In genomic region chr5:100746730-100747129, GRCh38 we compare ENCODE assay signal across 8 cellular contexts.
DNase-seq lines count a peak whose midpoint lies in the region; ATAC-seq and TF ChIP-seq lines count a peak whose summit lies in the region.

No MANE protein-coding gene starts in this region.

- no peaks in the 10 kb centered on the region for H3K36me3 Mint-ChIP-seq in activated B cell treated with CpG ODN at 0.5 μM for 24 hours (ENCODE audit: low read depth)

- no peaks in the 10 kb centered on the region for H3K9me3 ChIP-seq in vagina

- peaks cover 7% of the 10 kb centered on the region for H3K27me3 Mint-ChIP-seq in activated B cell treated with CpG ODN at 0.5 μM for 24 hours

- DNase-seq in GM12865 (ENCODE audit: low read depth) (peak; percentile 59), GM20000 (ENCODE audit: low spot score) (peak; percentile 20), activated B cell treated with CpG ODN at 0.5 μM for 24 hours (no peak), HPDE6-E6E7 (ENCODE audit: extremely low spot score) (no peak), vagina (ENCODE audit: extremely low spot score in 2 of 2) (no peak), AG08395 (ENCODE audit: low spot score) (no peak)
- no peak for DNase-seq in stimulated activated CD4-positive, alpha-beta T cell treated with anti-CD3 and anti-CD28 coated beads, Interleukin-1b, Interleukin-23, amount 100 ng/mL, for 48 hours

- intact Hi-C loops in activated B cell treated with CpG ODN at 0.5 μM for 24 hours (cut with micrococcal nuclease) (loop anchor here (2.0 kb wide), 1 partner anchor 16 kb away; no protein-coding TSS in a partner anchor), vagina (cut with DNase I) (no loop called here)

- H3K27me3 ChIP-seq in vagina: no peaks in the 10 kb centered on the region

- no peaks in the 10 kb centered on the region for H3K4me1 ChIP-seq in vagina

- TF ChIP-seq CTCF in GM12865 (IDR thresholded peaks at IDR 0.05; ENCODE audit: insufficient read depth, low read depth, low read length, missing control alignments): no peak
- no peak for TF ChIP-seq CTCF in GM20000 (IDR thresholded peaks at IDR 0.05; ENCODE audit: extremely low read depth, missing control alignments)
- no peak for TF ChIP-seq CTCF in activated B cell treated with CpG ODN at 0.5 μM for 24 hours (IDR thresholded peaks at IDR 0.05)
- no peak for TF ChIP-seq CTCF in vagina (IDR thresholded peaks at IDR 0.05)

- ATAC-seq in HG03175 (IDR thresholded peaks at IDR 0.05; ENCODE audit: unreplicated experiment): peak; percentile 90
- peak; percentile 49 for ATAC-seq in activated B cell treated with CpG ODN at 0.5 μM for 24 hours (ENCODE audit: low read depth)

- no peaks in the 10 kb centered on the region for H3K9me3 Mint-ChIP-seq in activated B cell treated with CpG ODN at 0.5 μM for 24 hours

- no peak for TF ChIP-seq POLR2A in vagina (IDR thresholded peaks at IDR 0.05)

- H3K4me1 Mint-ChIP-seq in activated B cell treated with CpG ODN at 0.5 μM for 24 hours: peaks cover 10% of the 10 kb centered on the region

- no peak overlapping the region for H3K27ac ChIP-seq in vagina

- H3K4me3 Mint-ChIP-seq in activated B cell treated with CpG ODN at 0.5 μM for 24 hours: peak overlapping the region; percentile 35

- POLR2A ChIA-PET in activated B cell treated with CpG ODN at 0.5 μM for 24 hours (lab: Charles Lee): interaction anchor here (0.6 kb wide), 2 partner anchors 32 to 440 kb away, joined by 3 to 4 read pairs; no protein-coding TSS in a partner anchor

- CTCF ChIA-PET in activated B cell treated with CpG ODN at 0.5 μM for 24 hours (lab: Charles Lee): no interaction called here

- H3K27ac Mint-ChIP-seq in activated B cell treated with CpG ODN at 0.5 μM for 24 hours: no peak overlapping the region

- H3K4me3 ChIP-seq in GM12865 (ENCODE audit: low read depth, low read length): no peak overlapping the region
- H3K4me3 ChIP-seq in vagina: no peak overlapping the region

- no peaks in the 10 kb centered on the region for H3K36me3 ChIP-seq in vagina

Comparison
In these comparisons a context has a peak if more than half of its experiments do, and no peak if none do; other contexts are left out.
1. DNase-seq: peak in GM12865 (single experiment) and GM20000 (single experiment); none in activated B cell treated with CpG ODN at 0.5 μM for 24 hours (single experiment), HPDE6-E6E7 (single experiment), vagina (0 of 2), AG08395 (single experiment) and stimulated activated CD4-positive, alpha-beta T cell treated with anti-CD3 and anti-CD28 coated beads, Interleukin-1b, Interleukin-23, amount 100 ng/mL, for 48 hours (single experiment).